Comparison of ENCODE assay signal across 8 cellular contexts in the genomic region with DNA sequence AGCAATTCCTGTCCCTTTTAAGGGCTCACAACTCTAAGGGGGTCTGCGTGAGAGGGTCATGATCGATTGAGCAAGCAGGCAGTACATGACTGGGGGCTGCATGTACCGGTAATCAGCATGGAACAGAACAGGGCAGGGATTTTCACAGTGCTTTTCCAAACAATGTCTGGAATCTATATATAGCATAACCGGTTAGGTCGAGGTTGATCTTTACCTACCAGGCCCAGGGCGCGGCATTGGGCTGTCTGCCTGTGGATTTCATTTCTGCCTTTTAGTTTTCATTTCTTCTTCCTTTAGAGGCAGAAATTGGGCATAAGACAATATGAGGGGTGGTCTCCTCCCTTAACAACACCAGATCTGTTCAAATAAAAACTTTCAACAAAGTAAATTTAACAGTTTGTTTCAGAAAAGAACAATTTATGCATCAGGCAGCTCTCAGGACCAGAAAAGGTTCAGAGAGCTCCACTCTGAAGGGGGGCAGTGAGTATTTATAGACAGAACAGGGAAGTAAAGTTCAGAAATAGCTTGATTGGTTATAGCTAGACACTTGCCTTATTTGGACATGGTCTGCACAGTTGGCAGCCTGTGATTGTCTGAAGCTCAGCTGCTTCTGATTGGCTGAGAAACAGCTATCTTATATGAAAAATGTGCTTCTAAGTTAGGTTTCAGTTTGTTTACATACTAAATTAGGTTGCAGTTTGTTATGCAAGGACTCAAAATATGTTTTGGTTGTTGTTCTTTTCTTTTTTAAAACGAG. TPM values are rescaled to one million over a fixed set of nuclear protein-coding genes. Genes with fewer than 3 reads are reported as not detected.
DNase-seq lines count a peak whose midpoint lies in the region; ATAC-seq and TF ChIP-seq lines count a peak whose summit lies in the region.

No MANE protein-coding gene starts in this region.

- H4K20me1 ChIP-seq in PC-3 (ENCODE audit: low read length): no peaks in the 10 kb centered on the region

- H3K36me3 ChIP-seq in PC-3 (ENCODE audit: low read depth, low read length): no peaks in the 10 kb centered on the region

- no peaks in the 10 kb centered on the region for H3K79me2 ChIP-seq in PC-3 (ENCODE audit: low read length)

- peak overlapping the region; percentile 36 for H3K27ac ChIP-seq in PC-3 (ENCODE audit: low read length)

- H3K4me2 ChIP-seq in PC-3 (ENCODE audit: low read length): peak overlapping the region; percentile 50

- no peaks in the 10 kb centered on the region for H3K9me3 ChIP-seq in PC-3 (ENCODE audit: low read length)

- no peaks in the 10 kb centered on the region for H3K9me2 ChIP-seq in PC-3 (replicated peaks; ENCODE audit: low read length)

- POLR2A ChIA-PET in PC-3 (lab: Charles Lee; ENCODE audit: unreplicated experiment): interaction anchor here (0.6 kb wide), 1 partner anchor 838 kb away, joined by 4 read pairs; no protein-coding TSS in a partner anchor

- H2AFZ ChIP-seq in PC-3 (ENCODE audit: low read length): peak overlapping the region; percentile 67

- DNase-seq in PC-3 (peak; percentile 38), left lobe of liver (ENCODE audit: low spot score) (no peak), iPS-NIHi7 (ENCODE audit: extremely low spot score) (no peak), DMS79 treated with DMSO at 0.1 percent for 48 hours (lab: John Stamatoyannopoulos, UW) (no peak), GM19238 (ENCODE audit: insufficient read length, low spot score) (no peak)
- no peak for DNase-seq in activated effector memory CD4-positive, alpha-beta T cell treated with anti-CD3 and anti-CD28 coated beads, Interleukin-2, amount 50 U/mL, for 16 hours

- TF ChIP-seq CTCF in PC-3 (conservative IDR thresholded peaks at IDR 0.05; ENCODE audit: low read depth, low read length): no peak

- H3F3A ChIP-seq in PC-3 (ENCODE audit: low read length, unreplicated experiment): no peaks in the 10 kb centered on the region

- no peak overlapping the region; the same call in 1 of the 2 replicates for H3K4me3 ChIP-seq in PC-3 (ENCODE audit: low read length)

- H3K4me1 ChIP-seq in PC-3 (ENCODE audit: insufficient read depth, low read length): peaks cover 14% of the 10 kb centered on the region; the same call in 1 of the 2 replicates

- H3K9ac ChIP-seq in PC-3 (ENCODE audit: low read length): 0 out of 2 replicates have a peak overlapping the region, but pooled peaks have one; percentile 16

- BruUV-seq in PC-3 (replicated peaks; lab: Mats Ljungman, UMichigan): no TSS peak

- intact Hi-C loops in PC-3 (cut with micrococcal nuclease): no loop called here

- no peaks in the 10 kb centered on the region for H3K27me3 ChIP-seq in PC-3 (ENCODE audit: low read length)

- CTCF ChIA-PET in PC-3 (lab: Charles Lee): interaction anchor here (1.1 kb wide), 1 partner anchor 17 kb away, joined by 4 read pairs; no protein-coding TSS in a partner anchor

- peak; percentile 64 for ATAC-seq in GM18498 (IDR thresholded peaks at IDR 0.05; ENCODE audit: unreplicated experiment)
- peak; percentile 77 for ATAC-seq in HG02678 (IDR thresholded peaks at IDR 0.05; ENCODE audit: unreplicated experiment)
- ATAC-seq in PC-3: peak; percentile 57
- ATAC-seq in left lobe of liver: peak; percentile 17

RNA-seq across cellular contexts. Expression of gene B4GALT4, which starts 17.2 kb away (rescaled TPM):
- total RNA-seq in PC-3 (2014; rRNA removed) (37.6 and 40.8 TPM in 2 replicates), left lobe of liver (7.5 TPM)

RNA-seq across cellular contexts. Expression of gene ARHGAP31, which starts 36.4 kb away (rescaled TPM):
- total RNA-seq in PC-3 (2014; rRNA removed): 7.5 and 7.8 TPM in 2 replicates
- 2.9 TPM for total RNA-seq in left lobe of liver

Comparison
In these comparisons a context has a peak if more than half of its experiments do, and no peak if none do; other contexts are left out.
1. ATAC-seq: peak in every context shown above with its lines; median percentile 77 in HG02678; 64 in GM18498; 57 in PC-3; 17 in left lobe of liver.